Comparison of ENCODE assay signal across 13 cellular contexts in genomic region chr17:67515490-67516088, GRCh38.
DNase-seq lines count a peak whose midpoint lies in the region; ATAC-seq and TF ChIP-seq lines count a peak whose summit lies in the region.
"Had no signal": no experiment of that assay in that cellular context is flagged by ENCODE, and none has a peak within 500 bp of the region (broad histone marks: within the 10 kb centered on the region; RNA-seq: fewer than 3 reads in every experiment).

No MANE protein-coding gene starts in this region.

- H3K4me1 ChIP-seq in heart left ventricle (peaks cover 4 to 51% (median 18%) of the 10 kb centered on the region in 12 donors), parathyroid adenoma (peaks cover 28% of the 10 kb centered on the region), tibial nerve (peaks cover 0 to 12% (median 2%) of the 10 kb centered on the region in 4 donors)

- intact Hi-C loops in heart left ventricle (cut with DNase I) = no loop called here

- TF ChIP-seq POLR2A in heart left ventricle (IDR thresholded peaks at IDR 0.05) (no peak), tibial nerve (IDR thresholded peaks at IDR 0.05) (no peak)

- H3K27ac Mint-ChIP-seq in activated T-helper 17 cell treated with anti-CD3 and anti-CD28 coated beads, Interleukin-2, amount 50 U/mL, for 72 hours = peak overlapping the region; percentile 41
- H3K27ac Mint-ChIP-seq: activated naive CD4-positive, alpha-beta T cell treated with anti-CD3 and anti-CD28 coated beads, Interleukin-2, amount 10 ng/mL, durations not matched to agents 7 days and 5 days; T-helper 1 cell treated with Interleukin-12 subunit alpha and Interleukin-12 subunit beta and Interleukin-4 antibody, amounts not matched to agents 30 μg/mL and 1 μg/mL, for 36 hours had no signal

- DNase-seq in G401 (ENCODE audit: low spot score) (peak; percentile 59), heart left ventricle (no peak), tibial nerve (ENCODE audit: low spot score in 2 of 2) (no peak)
- no peak for DNase-seq in stimulated activated CD4-positive, alpha-beta T cell treated with anti-CD3 and anti-CD28 coated beads, Interleukin-4, amount 100 ng/mL, for 24 hours
- DNase-seq: activated CD4-positive, CD25-positive, alpha-beta regulatory T cell treated with anti-CD3 and anti-CD28 coated beads, Interleukin-2, amount 50 U/mL, for 72 hours; activated naive CD4-positive, alpha-beta T cell treated with anti-CD3 and anti-CD28 coated beads, Interleukin-2, amount 10 ng/mL, durations not matched to agents 7 days and 5 days; DMS79 treated with DMSO at 0.1 percent for 48 hours; NCI-H82 had no signal

- no peak for TF ChIP-seq EP300 in tibial nerve (IDR thresholded peaks at IDR 0.05)

- in situ Hi-C loops in G401 (cut with HindIII; ENCODE audit: low sequenced_read_pairs) = no loop called here

- H3K27me3 Mint-ChIP-seq in activated T-helper 17 cell treated with anti-CD3 and anti-CD28 coated beads, Interleukin-2, amount 50 U/mL, for 72 hours = no peaks in the 10 kb centered on the region
- H3K27me3 Mint-ChIP-seq: activated naive CD4-positive, alpha-beta T cell treated with anti-CD3 and anti-CD28 coated beads, Interleukin-2, amount 10 ng/mL, durations not matched to agents 7 days and 5 days had no signal

- H2AFZ ChIP-seq in parathyroid adenoma = peak overlapping the region; percentile 75

- no peaks in the 10 kb centered on the region for H3K36me3 Mint-ChIP-seq in activated T-helper 17 cell treated with anti-CD3 and anti-CD28 coated beads, Interleukin-2, amount 50 U/mL, for 72 hours (ENCODE audit: low read depth)

- H3K9me3 Mint-ChIP-seq in activated T-helper 17 cell treated with anti-CD3 and anti-CD28 coated beads, Interleukin-2, amount 50 U/mL, for 72 hours = peaks cover 4% of the 10 kb centered on the region
- H3K9me3 Mint-ChIP-seq: activated naive CD4-positive, alpha-beta T cell treated with anti-CD3 and anti-CD28 coated beads, Interleukin-2, amount 10 ng/mL, durations not matched to agents 7 days and 5 days; T-helper 1 cell treated with Interleukin-12 subunit alpha and Interleukin-12 subunit beta and Interleukin-4 antibody, amounts not matched to agents 30 μg/mL and 1 μg/mL, for 36 hours had no signal

- H3K27me3 ChIP-seq in heart left ventricle = no peaks in the 10 kb centered on the region
- H3K27me3 ChIP-seq in parathyroid adenoma (ENCODE audit: control insufficient read depth, insufficient read depth, low read length) = no peaks in the 10 kb centered on the region
- no peaks in the 10 kb centered on the region for H3K27me3 ChIP-seq in tibial nerve

- H3K4me2 ChIP-seq in parathyroid adenoma (ENCODE audit: low read length) = no peak overlapping the region

- TF ChIP-seq CTCF in heart left ventricle (IDR thresholded peaks at IDR 0.05) = no peak
- TF ChIP-seq CTCF in parathyroid adenoma (IDR thresholded peaks at IDR 0.05) = no peak
- TF ChIP-seq CTCF in tibial nerve (IDR thresholded peaks at IDR 0.05) = no peak

- no peaks in the 10 kb centered on the region for H3K79me2 ChIP-seq in parathyroid adenoma

- 13 to 24% (median 19%) methylated on average over 10 of the region's 10 CpGs for WGBS in heart left ventricle, 4 donors
- 51 to 56% methylated on average over 10 of the region's 10 CpGs for WGBS in tibial nerve, 2 donors

- ATAC-seq in activated T-helper 17 cell treated with anti-CD3 and anti-CD28 coated beads, Interleukin-2, amount 50 U/mL, for 72 hours (replicated peaks) = no peak
- peak in 2 of 4 donors; percentile 12 to 52 for ATAC-seq in heart left ventricle
- ATAC-seq in HG02759 (IDR thresholded peaks at IDR 0.05; ENCODE audit: unreplicated experiment) = no peak
- ATAC-seq in GM21447 (IDR thresholded peaks at IDR 0.05; ENCODE audit: unreplicated experiment) = no peak

- H3K36me3 ChIP-seq in heart left ventricle (no peaks in the 10 kb centered on the region), parathyroid adenoma (ENCODE audit: control insufficient read depth, insufficient read depth, low read length) (no peaks in the 10 kb centered on the region), tibial nerve (no peaks in the 10 kb centered on the region)

- peaks cover 0 to 6% (median 0%) of the 10 kb centered on the region in 12 donors for H3K9me3 ChIP-seq in heart left ventricle
- no peaks in the 10 kb centered on the region for H3K9me3 ChIP-seq in parathyroid adenoma (ENCODE audit: control insufficient read depth, low read length)
- H3K9me3 ChIP-seq in tibial nerve = no peaks in the 10 kb centered on the region

- H3K4me3 ChIP-seq in heart left ventricle (peak overlapping the region in 1 of 12 donors; percentile 1), parathyroid adenoma (ENCODE audit: low read depth, low read length) (no peak overlapping the region), tibial nerve (no peak overlapping the region)

- no peak overlapping the region for H3K4me3 Mint-ChIP-seq in activated T-helper 17 cell treated with anti-CD3 and anti-CD28 coated beads, Interleukin-2, amount 50 U/mL, for 72 hours
- H3K4me3 Mint-ChIP-seq: activated naive CD4-positive, alpha-beta T cell treated with anti-CD3 and anti-CD28 coated beads, Interleukin-2, amount 10 ng/mL, durations not matched to agents 7 days and 5 days; T-helper 1 cell treated with Interleukin-12 subunit alpha and Interleukin-12 subunit beta and Interleukin-4 antibody, amounts not matched to agents 30 μg/mL and 1 μg/mL, for 36 hours had no signal

- peaks cover 29% of the 10 kb centered on the region for H3K4me1 Mint-ChIP-seq in activated T-helper 17 cell treated with anti-CD3 and anti-CD28 coated beads, Interleukin-2, amount 50 U/mL, for 72 hours

- no peak overlapping the region for H3K9ac ChIP-seq in parathyroid adenoma

- peak overlapping the region in 11 of 12 donors; percentile 6 to 65 (median 28) for H3K27ac ChIP-seq in heart left ventricle
- H3K27ac ChIP-seq in parathyroid adenoma = peak overlapping the region; percentile 55
- peak overlapping the region in 1 of 4 donors; percentile 10 for H3K27ac ChIP-seq in tibial nerve
